Comparison of ENCODE assay signal across 8 cellular contexts in the genomic region with DNA sequence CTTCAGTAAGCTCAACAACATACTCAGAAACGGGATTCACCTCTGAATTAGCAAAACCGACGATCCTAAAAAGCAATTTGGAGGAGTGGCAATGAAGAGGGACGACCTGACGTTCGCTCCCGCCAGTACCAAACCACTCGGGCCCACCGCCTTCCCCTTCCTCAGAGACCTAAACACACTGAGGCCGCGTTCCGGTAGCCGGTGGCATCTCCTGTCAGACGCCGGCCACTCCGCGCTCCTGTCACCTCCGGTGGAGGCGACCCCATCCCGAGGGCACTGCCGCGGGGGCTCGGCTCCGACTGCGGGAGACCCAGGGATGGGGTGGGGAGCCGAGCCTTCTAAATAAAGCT. TPM values are rescaled to one million over a fixed set of nuclear protein-coding genes. Genes with fewer than 3 reads are reported as not detected.
A peak's percentile ranks its signal among the peaks of the same experiment; 100 is the strongest.
DNase-seq lines count a peak whose midpoint lies in the region; ATAC-seq, FAIRE-seq and TF ChIP-seq lines count a peak whose summit lies in the region.

No MANE protein-coding gene starts in this region.

- H3K9ac ChIP-seq in KMS-11 = peak overlapping the region; percentile 86

- H2AFZ ChIP-seq in KMS-11 (ENCODE audit: low read depth) = peak overlapping the region; percentile 82

- H3K4me1 ChIP-seq in KMS-11 (ENCODE audit: low read depth, poor library complexity, severe bottlenecking) (peaks cover 30% of the 10 kb centered on the region), left ventricle myocardium inferior (peaks cover 65% of the 10 kb centered on the region)

- H3K27ac ChIP-seq in KMS-11 (peak overlapping the region; percentile 43), left ventricle myocardium inferior (replicated peaks) (peak overlapping the region; percentile 96)

- peak overlapping the region; percentile 44 for H3K4me3 ChIP-seq in KMS-11 (IDR thresholded peaks at IDR 0.05; ENCODE audit: insufficient read depth, low read depth, low read length)
- H3K4me3 ChIP-seq in left ventricle myocardium inferior = peak overlapping the region; percentile 96
- peak overlapping the region; percentile 97 for H3K4me3 ChIP-seq in retinal pigment epithelial cell (ENCODE audit: low read length)

- no peaks in the 10 kb centered on the region for H4K20me1 ChIP-seq in KMS-11 (ENCODE audit: insufficient read depth)

- FAIRE-seq in GM19239 (lab: Jason Lieb, UNC) = no peak

- no peaks in the 10 kb centered on the region for H3K9me3 ChIP-seq in left ventricle myocardium inferior (replicated peaks)

- H3K27me3 ChIP-seq in KMS-11 (ENCODE audit: insufficient read depth, low read depth) (no peaks in the 10 kb centered on the region), left ventricle myocardium inferior (ENCODE audit: low read depth) (no peaks in the 10 kb centered on the region)

- intact Hi-C loops in left ventricle myocardium inferior (cut with micrococcal nuclease) = no loop called here

- H3K79me2 ChIP-seq in KMS-11 (ENCODE audit: insufficient read depth, low read depth) = peaks cover 55% of the 10 kb centered on the region

- peak overlapping the region; percentile 98 for H3K4me2 ChIP-seq in KMS-11

- H3K36me3 ChIP-seq in KMS-11 (ENCODE audit: insufficient read depth) (no peaks in the 10 kb centered on the region), left ventricle myocardium inferior (no peaks in the 10 kb centered on the region)

- no peak for TF ChIP-seq CTCF in KMS-11 (conservative IDR thresholded peaks at IDR 0.05; ENCODE audit: low read depth, low read length)
- no peak for TF ChIP-seq CTCF in left ventricle myocardium inferior (IDR thresholded peaks at IDR 0.05; ENCODE audit: borderline replicate concordance)
- no peak for TF ChIP-seq CTCF in retinal pigment epithelial cell (conservative IDR thresholded peaks at IDR 0.05; ENCODE audit: low read depth, low read length)

- DNase-seq in CD1c-positive myeloid dendritic cell (ENCODE audit: extremely low spot score) (peak; percentile 45), left ventricle myocardium inferior (peak; percentile 18), retinal pigment epithelial cell (ENCODE audit: low read depth) (no peak), GM19239 (ENCODE audit: insufficient read length, low spot score) (no peak), globus pallidus (ENCODE audit: low spot score) (no peak)
- peak in 3 of 4 experiments; percentile 21 to 38 (median 36) for DNase-seq in activated naive CD4-positive, alpha-beta T cell (lab: John Stamatoyannopoulos, UW)

- peak; percentile 17 for ATAC-seq in GM21515 (IDR thresholded peaks at IDR 0.05; ENCODE audit: unreplicated experiment)

RNA-seq across cellular contexts. Expression of gene PPP6C, which starts 0.6 kb away (rescaled TPM):
- 36.4 TPM for total RNA-seq in left ventricle myocardium inferior

RNA-seq across cellular contexts. Expression of gene RABEPK, which starts 11.4 kb away (rescaled TPM):
- 9.7 TPM for total RNA-seq in left ventricle myocardium inferior

RNA-seq across cellular contexts. Expression of gene SCAI, which starts 45.7 kb away (rescaled TPM):
- 2.7 TPM for total RNA-seq in left ventricle myocardium inferior

RNA-seq across cellular contexts. Expression of gene HSPA5, which starts 52.2 kb away (rescaled TPM):
- total RNA-seq in left ventricle myocardium inferior = 202 TPM

Comparison
In these comparisons a context has a peak if more than half of its experiments do, and no peak if none do; other contexts are left out.
1. DNase-seq: peak in CD1c-positive myeloid dendritic cell (single experiment), activated naive CD4-positive, alpha-beta T cell (3 of 4) and left ventricle myocardium inferior (single experiment); none in retinal pigment epithelial cell (single experiment), GM19239 (single experiment) and globus pallidus (single experiment).
2. H3K4me3 ChIP-seq: peak in every context shown above with its lines; median percentile 97 in retinal pigment epithelial cell; 96 in left ventricle myocardium inferior; 44 in KMS-11.